ENCODE assay signal across 32 cellular contexts in the genomic region with DNA sequence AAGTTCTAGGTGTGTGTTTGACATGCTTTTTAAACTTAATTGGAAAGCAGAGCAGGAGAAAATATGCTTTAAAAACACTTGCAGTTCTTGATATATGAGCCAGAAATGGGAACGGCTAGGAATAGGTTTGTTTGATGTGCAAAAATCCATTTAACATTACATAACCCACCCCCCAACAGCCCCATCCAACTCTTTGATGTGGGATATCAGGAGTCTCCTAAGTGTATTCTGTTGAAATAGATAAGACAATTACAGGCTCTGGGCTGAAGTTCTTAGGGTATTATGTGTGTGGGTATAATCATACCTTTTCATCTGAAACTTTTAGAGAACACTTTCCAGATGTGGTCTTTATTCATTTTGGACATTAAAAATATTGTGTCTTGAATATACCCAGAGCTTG.
"Had no signal": no experiment of that assay in that cellular context is flagged by ENCODE, and none has a peak within 500 bp of the region (broad histone marks: within the 10 kb centered on the region; RNA-seq: fewer than 3 reads in every experiment).

No MANE protein-coding gene starts in this region.

- H3K4me1 ChIP-seq: adrenal gland, body of pancreas, esophagus squamous epithelium had no signal

- H3K4me3 Mint-ChIP-seq: activated CD4-positive, alpha-beta memory T cell treated with anti-CD3 and anti-CD28 coated beads for 36 hours; activated CD4-positive, alpha-beta T cell treated with anti-CD3 and anti-CD28 coated beads for 36 hours; activated CD4-positive, alpha-beta T cell treated with anti-CD3 and anti-CD28 coated beads, Interleukin-2, amount 10 ng/mL, durations not matched to agents 24 days and 14 days; activated CD8-positive, alpha-beta memory T cell treated with anti-CD3 and anti-CD28 coated beads, Interleukin-2, amount 10 ng/mL, durations not matched to agents 7 days and 5 days; activated CD8-positive, alpha-beta T cell treated with anti-CD3 and anti-CD28 coated beads, Interleukin-2, amount 10 ng/mL, durations not matched to agents 7 days and 5 days; activated naive CD4-positive, alpha-beta T cell treated with anti-CD3 and anti-CD28 coated beads for 36 hours; activated naive CD4-positive, alpha-beta T cell treated with anti-CD3 and anti-CD28 coated beads, Interleukin-2, amount 50 U/mL, for 24 hours; activated naive CD8-positive, alpha-beta T cell treated with anti-CD3 and anti-CD28 coated beads for 36 hours; activated naive CD8-positive, alpha-beta T cell treated with anti-CD3 and anti-CD28 coated beads, Interleukin-2, amount 50 U/mL, for 24 hours; activated T-helper 1 cell treated with anti-CD3 and anti-CD28 coated beads, Interleukin-12 subunit alpha, Interleukin-12 subunit beta, Interleukin-2, Interleukin-4 antibody, amounts not matched to agents 30 ng/mL and 10 ng/mL and 1 ng/mL, durations not matched to agents 14 hours and 24 hours and 36 hours; effector memory CD8-positive, alpha-beta T cell; T-helper 17 cell; T-helper 2 cell treated with Interferon-gamma antibody and Interleukin-4, amounts not matched to agents 5 μg/mL and 100 μg/mL, for 36 hours had no signal

- H3K9me3 Mint-ChIP-seq: activated CD4-positive, alpha-beta memory T cell treated with anti-CD3 and anti-CD28 coated beads for 36 hours; activated CD4-positive, alpha-beta T cell treated with anti-CD3 and anti-CD28 coated beads, Interleukin-2, amount 10 ng/mL, durations not matched to agents 24 days and 14 days; activated naive CD4-positive, alpha-beta T cell treated with anti-CD3 and anti-CD28 coated beads for 36 hours; activated naive CD8-positive, alpha-beta T cell treated with anti-CD3 and anti-CD28 coated beads for 36 hours; activated naive CD8-positive, alpha-beta T cell treated with anti-CD3 and anti-CD28 coated beads, Interleukin-2, amount 50 U/mL, for 24 hours; activated T-helper 1 cell treated with anti-CD3 and anti-CD28 coated beads, Interleukin-12 subunit alpha, Interleukin-12 subunit beta, Interleukin-2, Interleukin-4 antibody, amounts not matched to agents 30 ng/mL and 10 ng/mL and 1 ng/mL, durations not matched to agents 14 hours and 24 hours and 36 hours; T-helper 2 cell treated with Interferon-gamma antibody and Interleukin-4, amounts not matched to agents 5 μg/mL and 100 μg/mL, for 36 hours had no signal

- DNase-seq: activated CD4-positive, alpha-beta memory T cell treated with anti-CD3 and anti-CD28 coated beads for 36 hours; activated CD4-positive, alpha-beta T cell treated with anti-CD3 and anti-CD28 coated beads for 36 hours; activated CD4-positive, alpha-beta T cell treated with anti-CD3 and anti-CD28 coated beads, Interleukin-2, amount 10 ng/mL, durations not matched to agents 24 days and 14 days; activated CD4-positive, CD25-positive, alpha-beta regulatory T cell; activated CD4-positive, CD25-positive, alpha-beta regulatory T cell treated with anti-CD3 and anti-CD28 coated beads, Interleukin-2, amount 50 U/mL, for 72 hours; activated CD8-positive, alpha-beta memory T cell treated with anti-CD3 and anti-CD28 coated beads, Interleukin-2, amount 10 ng/mL, durations not matched to agents 7 days and 5 days; activated CD8-positive, alpha-beta memory T cell treated with anti-CD3 and anti-CD28 coated beads, Interleukin-2, amount 50 U/mL, for 4 hours; activated CD8-positive, alpha-beta T cell treated with anti-CD3 and anti-CD28 coated beads, Interleukin-2, amount 10 ng/mL, durations not matched to agents 7 days and 5 days; activated effector memory CD4-positive, alpha-beta T cell treated with anti-CD3 and anti-CD28 coated beads, Interleukin-2, amount 50 U/mL, for 16 hours; activated naive CD4-positive, alpha-beta T cell treated with anti-CD3 and anti-CD28 coated beads for 36 hours; activated naive CD8-positive, alpha-beta T cell treated with anti-CD3 and anti-CD28 coated beads for 36 hours; activated naive CD8-positive, alpha-beta T cell treated with anti-CD3 and anti-CD28 coated beads, Interleukin-2, amount 50 U/mL, for 24 hours; activated T-cell treated with anti-CD3 and anti-CD28 coated beads, Interleukin-2, amount 50 U/mL, for 1 hour; activated T-cell treated with anti-CD3 and anti-CD28 coated beads, Interleukin-2, amount 50 U/mL, for 48 hours; adrenal gland; amygdala; aorta; body of pancreas; caudate nucleus; cortex of kidney; dermis blood vessel endothelial cell; effector CD4-positive, alpha-beta T cell; effector memory CD8-positive, alpha-beta T cell; esophagus squamous epithelium; foreskin fibroblast; head of caudate nucleus; T-helper 1 cell; T-helper 17 cell had no signal

- H3K27ac ChIP-seq: adrenal gland, body of pancreas, esophagus squamous epithelium had no signal

- H3K27ac Mint-ChIP-seq: activated CD4-positive, alpha-beta memory T cell treated with anti-CD3 and anti-CD28 coated beads for 36 hours; activated CD4-positive, alpha-beta T cell treated with anti-CD3 and anti-CD28 coated beads for 36 hours; activated CD4-positive, alpha-beta T cell treated with anti-CD3 and anti-CD28 coated beads, Interleukin-2, amount 10 ng/mL, durations not matched to agents 24 days and 14 days; activated CD8-positive, alpha-beta memory T cell treated with anti-CD3 and anti-CD28 coated beads, Interleukin-2, amount 10 ng/mL, durations not matched to agents 7 days and 5 days; activated CD8-positive, alpha-beta T cell treated with anti-CD3 and anti-CD28 coated beads, Interleukin-2, amount 10 ng/mL, durations not matched to agents 7 days and 5 days; activated naive CD4-positive, alpha-beta T cell treated with anti-CD3 and anti-CD28 coated beads for 36 hours; activated naive CD4-positive, alpha-beta T cell treated with anti-CD3 and anti-CD28 coated beads, Interleukin-2, amount 50 U/mL, for 24 hours; activated naive CD8-positive, alpha-beta T cell treated with anti-CD3 and anti-CD28 coated beads for 36 hours; activated naive CD8-positive, alpha-beta T cell treated with anti-CD3 and anti-CD28 coated beads, Interleukin-2, amount 50 U/mL, for 24 hours; activated T-helper 1 cell treated with anti-CD3 and anti-CD28 coated beads, Interleukin-12 subunit alpha, Interleukin-12 subunit beta, Interleukin-2, Interleukin-4 antibody, amounts not matched to agents 30 ng/mL and 10 ng/mL and 1 ng/mL, durations not matched to agents 14 hours and 24 hours and 36 hours; activated T-helper 2 cell treated with anti-CD3 and anti-CD28 coated beads, Interferon-gamma antibody, Interleukin-2, Interleukin-4, amounts not matched to agents 10 μg/mL and 5 μg/mL and 100 μg/mL, durations not matched to agents 14 hours and 24 hours and 36 hours; effector memory CD8-positive, alpha-beta T cell; T-helper 17 cell; T-helper 2 cell treated with Interferon-gamma antibody and Interleukin-4, amounts not matched to agents 5 μg/mL and 100 μg/mL, for 36 hours had no signal

- H3K9me3 ChIP-seq: adrenal gland, body of pancreas, esophagus squamous epithelium had no signal

- ATAC-seq: activated CD4-positive, alpha-beta T cell treated with anti-CD3 and anti-CD28 coated beads for 36 hours; activated CD8-positive, alpha-beta memory T cell treated with anti-CD3 and anti-CD28 coated beads, Interleukin-2, amount 10 ng/mL, durations not matched to agents 7 days and 5 days; activated CD8-positive, alpha-beta T cell treated with anti-CD3 and anti-CD28 coated beads, Interleukin-2, amount 10 ng/mL, durations not matched to agents 7 days and 5 days; activated naive CD8-positive, alpha-beta T cell treated with anti-CD3 and anti-CD28 coated beads, Interleukin-2, amount 50 U/mL, for 24 hours; body of pancreas; effector memory CD8-positive, alpha-beta T cell; T-helper 17 cell had no signal

- H3K36me3 ChIP-seq: adrenal gland, esophagus squamous epithelium had no signal

- H3K27me3 Mint-ChIP-seq: activated CD4-positive, alpha-beta memory T cell treated with anti-CD3 and anti-CD28 coated beads for 36 hours; activated CD4-positive, alpha-beta T cell treated with anti-CD3 and anti-CD28 coated beads, Interleukin-2, amount 10 ng/mL, durations not matched to agents 24 days and 14 days; activated CD8-positive, alpha-beta memory T cell treated with anti-CD3 and anti-CD28 coated beads, Interleukin-2, amount 10 ng/mL, durations not matched to agents 7 days and 5 days; activated naive CD4-positive, alpha-beta T cell treated with anti-CD3 and anti-CD28 coated beads, Interleukin-2, amount 50 U/mL, for 24 hours; activated naive CD8-positive, alpha-beta T cell treated with anti-CD3 and anti-CD28 coated beads for 36 hours; activated naive CD8-positive, alpha-beta T cell treated with anti-CD3 and anti-CD28 coated beads, Interleukin-2, amount 50 U/mL, for 24 hours; effector memory CD8-positive, alpha-beta T cell; T-helper 17 cell had no signal

- H3K27me3 ChIP-seq: adrenal gland, body of pancreas, esophagus squamous epithelium had no signal

- H3K4me3 ChIP-seq: adrenal gland, body of pancreas, esophagus squamous epithelium had no signal

- H3K4me1 Mint-ChIP-seq: activated CD4-positive, alpha-beta T cell treated with anti-CD3 and anti-CD28 coated beads for 36 hours; activated CD4-positive, alpha-beta T cell treated with anti-CD3 and anti-CD28 coated beads, Interleukin-2, amount 10 ng/mL, durations not matched to agents 24 days and 14 days; activated CD8-positive, alpha-beta memory T cell treated with anti-CD3 and anti-CD28 coated beads, Interleukin-2, amount 10 ng/mL, durations not matched to agents 7 days and 5 days; activated naive CD4-positive, alpha-beta T cell treated with anti-CD3 and anti-CD28 coated beads, Interleukin-2, amount 50 U/mL, for 24 hours; activated naive CD8-positive, alpha-beta T cell treated with anti-CD3 and anti-CD28 coated beads for 36 hours; activated naive CD8-positive, alpha-beta T cell treated with anti-CD3 and anti-CD28 coated beads, Interleukin-2, amount 50 U/mL, for 24 hours; T-helper 17 cell had no signal

- H3K36me3 Mint-ChIP-seq: activated CD4-positive, alpha-beta memory T cell treated with anti-CD3 and anti-CD28 coated beads for 36 hours; activated CD8-positive, alpha-beta memory T cell treated with anti-CD3 and anti-CD28 coated beads, Interleukin-2, amount 10 ng/mL, durations not matched to agents 7 days and 5 days; activated naive CD4-positive, alpha-beta T cell treated with anti-CD3 and anti-CD28 coated beads, Interleukin-2, amount 50 U/mL, for 24 hours; activated naive CD8-positive, alpha-beta T cell treated with anti-CD3 and anti-CD28 coated beads for 36 hours had no signal
